12 cellular contexts compared by ENCODE assay signal in the genomic region with DNA sequence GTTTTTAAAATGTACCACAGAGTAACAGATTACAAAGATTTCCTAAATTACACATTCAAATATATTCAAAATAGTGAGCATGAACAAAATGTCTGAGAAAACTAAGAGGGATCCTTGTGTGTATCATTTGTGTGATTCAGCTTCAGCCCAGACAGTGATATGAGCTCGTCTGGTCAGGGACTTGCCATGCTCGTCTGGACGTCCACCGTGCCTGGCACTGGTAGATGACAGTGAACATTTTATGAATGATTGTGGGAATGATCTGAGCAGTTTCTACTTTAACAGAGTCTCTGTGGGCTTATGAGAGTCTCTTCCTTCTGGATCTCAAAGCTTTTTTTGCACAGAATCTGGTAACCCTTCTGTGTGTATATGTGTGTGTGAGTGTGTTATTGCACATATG. TPM values are rescaled to one million over a fixed set of nuclear protein-coding genes. Genes with fewer than 3 reads are reported as not detected.
DNase-seq lines count a peak whose midpoint lies in the region; ATAC-seq and TF ChIP-seq lines count a peak whose summit lies in the region.
"Had no signal": no experiment of that assay in that cellular context is flagged by ENCODE, and none has a peak within 500 bp of the region (broad histone marks: within the 10 kb centered on the region; RNA-seq: fewer than 3 reads in every experiment).

No MANE protein-coding gene starts in this region.

- no peak for TF ChIP-seq CTCF in WTC11 (IDR thresholded peaks at IDR 0.05)
- TF ChIP-seq CTCF in fibroblast of the aortic adventitia (IDR thresholded peaks at IDR 0.05; ENCODE audit: insufficient read depth, low read length), result no peak
- no peak for TF ChIP-seq CTCF in A673 (conservative IDR thresholded peaks at IDR 0.05; ENCODE audit: low read depth, low read length)

- no peaks in the 10 kb centered on the region for H3K27me3 Mint-ChIP-seq in WTC11 (ENCODE audit: low read depth)

- no peaks in the 10 kb centered on the region for H3K36me3 Mint-ChIP-seq in WTC11

- no TSS peak for BruUV-seq in A673 (replicated peaks; lab: Mats Ljungman, UMichigan)

- peak overlapping the region; percentile 91 for H3K27ac Mint-ChIP-seq in WTC11

- CTCF ChIA-PET in WTC11 (lab: Charles Lee), result interaction anchor here (0.8 to 5.1 kb wide), 8 partner anchors 12 to 119 kb away, joined by 3 to 44 read pairs (median 5); partner anchors contain the start of genes ANKRD2 and UBTD1
- CTCF ChIA-PET in A673 (lab: Charles Lee), result interaction anchor here (0.6 kb wide), 1 partner anchor 134 kb away, joined by 3 read pairs; no protein-coding TSS in a partner anchor

- POLR2A ChIA-PET in WTC11 (lab: Charles Lee) (interaction anchor here (1.6 kb wide), 1 partner anchor 40 kb away, joined by 3 read pairs; the partner anchor contains the start of gene UBTD1), A673 (lab: Charles Lee; ENCODE audit: low non-redundant PET) (no interaction called here)

- H3K27me3 ChIP-seq in A673 (replicated peaks; ENCODE audit: insufficient read depth, low read depth, low read length, poor library complexity), result no peaks in the 10 kb centered on the region
- H3K27me3 ChIP-seq: BLaER1 had no signal

- no peaks in the 10 kb centered on the region for H3K9me3 ChIP-seq in A673 (ENCODE audit: low read depth, low read length, poor library complexity, severe bottlenecking)
- H3K9me3 ChIP-seq: BLaER1 had no signal

- H3K4me3 Mint-ChIP-seq in WTC11, result no peak overlapping the region

- no peak overlapping the region for H3K27ac ChIP-seq in A673 (ENCODE audit: low read depth, low read length, poor library complexity, severe bottlenecking)
- H3K27ac ChIP-seq: BLaER1 had no signal

- peaks cover 28% of the 10 kb centered on the region for H3K4me1 Mint-ChIP-seq in WTC11

- no peak overlapping the region for H3K4me3 ChIP-seq in fibroblast of the aortic adventitia (ENCODE audit: low read depth, low read length)
- no peak overlapping the region for H3K4me3 ChIP-seq in A673 (ENCODE audit: low read depth, low read length, poor library complexity, severe bottlenecking)
- H3K4me3 ChIP-seq: BLaER1 had no signal

- H3K4me1 ChIP-seq in A673 (ENCODE audit: insufficient read depth, low read length, poor library complexity, severe bottlenecking), result peaks cover 18% of the 10 kb centered on the region

- intact Hi-C loops in A673 (cut with micrococcal nuclease; ENCODE audit: unreplicated experiment), result no loop called here

- no peaks in the 10 kb centered on the region for H3K9me3 Mint-ChIP-seq in WTC11

- no peak for ATAC-seq in WTC11
- no peak for ATAC-seq in HG03108 (IDR thresholded peaks at IDR 0.05; ENCODE audit: unreplicated experiment)

- H3K36me3 ChIP-seq in A673 (ENCODE audit: insufficient read depth, low read length, poor library complexity, severe bottlenecking), result no peaks in the 10 kb centered on the region
- H3K36me3 ChIP-seq: BLaER1 had no signal

- DNase-seq in EH (ENCODE audit: low read depth) (peak; percentile 63), WTC11 (ENCODE audit: low spot score) (no peak), fibroblast of the aortic adventitia (ENCODE audit: low read depth) (peak; percentile 36), renal cortical epithelial cell (ENCODE audit: low read depth) (peak; percentile 45), NCI-H2227 treated with DMSO at 0.1 percent for 48 hours (lab: John Stamatoyannopoulos, UW) (no peak), AG08395 (ENCODE audit: low spot score) (no peak), A673 (ENCODE audit: low spot score) (no peak)
- DNase-seq: activated CD4-positive, CD25-positive, alpha-beta regulatory T cell; DND-41; NCI-H187 had no signal

TF ChIP-seq in WTC11, 78 proteins besides CTCF, POLR2A, EP300 and RAD21:
- TF ChIP-seq ZNF219 (CRISPR knock-in tag; IDR thresholded peaks at IDR 0.05; ENCODE audit: borderline replicate concordance) (no peak), SP1 (CRISPR knock-in tag; conservative IDR thresholded peaks at IDR 0.05) (no peak), ZBTB21 (CRISPR knock-in tag; IDR thresholded peaks at IDR 0.05; ENCODE audit: borderline replicate concordance) (no peak), USF1 (CRISPR knock-in tag; IDR thresholded peaks at IDR 0.05) (no peak), ZNF281 (CRISPR knock-in tag; IDR thresholded peaks at IDR 0.05) (no peak), ELF4 (CRISPR knock-in tag; IDR thresholded peaks at IDR 0.05; ENCODE audit: low read depth) (no peak)
- TF ChIP-seq, protein P1, sequence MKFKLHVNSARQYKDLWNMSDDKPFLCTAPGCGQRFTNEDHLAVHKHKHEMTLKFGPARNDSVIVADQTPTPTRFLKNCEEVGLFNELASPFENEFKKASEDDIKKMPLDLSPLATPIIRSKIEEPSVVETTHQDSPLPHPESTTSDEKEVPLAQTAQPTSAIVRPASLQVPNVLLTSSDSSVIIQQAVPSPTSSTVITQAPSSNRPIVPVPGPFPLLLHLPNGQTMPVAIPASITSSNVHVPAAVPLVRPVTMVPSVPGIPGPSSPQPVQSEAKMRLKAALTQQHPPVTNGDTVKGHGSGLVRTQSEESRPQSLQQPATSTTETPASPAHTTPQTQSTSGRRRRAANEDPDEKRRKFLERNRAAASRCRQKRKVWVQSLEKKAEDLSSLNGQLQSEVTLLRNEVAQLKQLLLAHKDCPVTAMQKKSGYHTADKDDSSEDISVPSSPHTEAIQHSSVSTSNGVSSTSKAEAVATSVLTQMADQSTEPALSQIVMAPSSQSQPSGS (CRISPR knock-in tag; IDR thresholded peaks at IDR 0.05; ENCODE audit: borderline replicate concordance, low read depth), result no peak

RNA-seq across cellular contexts. Expression of gene ANKRD2, which starts 34.2 kb away (rescaled TPM):
- total RNA-seq in WTC11 (2021) (not detected in 3 replicates), fibroblast of the aortic adventitia (ENCODE audit: low replicate concordance) (0.27 and 0.57 TPM in 2 replicates), renal cortical epithelial cell (31.3 and 35.9 TPM in 2 replicates), A673 (2021) (not detected in 2 replicates)

RNA-seq across cellular contexts. Expression of gene UBTD1, which starts 39.7 kb away (rescaled TPM):
- total RNA-seq in WTC11 (2021) (29.1 to 35.7 TPM (median 31.2 TPM) in 3 replicates), fibroblast of the aortic adventitia (ENCODE audit: low replicate concordance) (22.1 and 35.2 TPM in 2 replicates), renal cortical epithelial cell (21.5 and 27.9 TPM in 2 replicates), A673 (2021) (3.1 and 4.2 TPM in 2 replicates)

RNA-seq across cellular contexts. Expression of gene MMS19, which starts 40.2 kb away (rescaled TPM):
- total RNA-seq in WTC11 (2021) (135 to 153 TPM (median 141 TPM) in 3 replicates), fibroblast of the aortic adventitia (ENCODE audit: low replicate concordance) (50.9 and 81.1 TPM in 2 replicates), renal cortical epithelial cell (67.9 and 95.0 TPM in 2 replicates), A673 (2021) (70.6 and 72.5 TPM in 2 replicates)

RNA-seq across cellular contexts. Expression of gene HOGA1, which starts 45.8 kb away (rescaled TPM):
- total RNA-seq in WTC11 (2021) (0.15 to 0.62 TPM (median 0.55 TPM) in 3 replicates), fibroblast of the aortic adventitia (ENCODE audit: low replicate concordance) (0.08 and 0.72 TPM in 2 replicates), renal cortical epithelial cell (72.3 and 121 TPM in 2 replicates), A673 (2021) (not detected in 2 replicates)

RNA-seq across cellular contexts. Expression of gene C10orf62, which starts 51.1 kb away (rescaled TPM):
- total RNA-seq in WTC11 (2021), result 0.21 to 0.34 TPM in 2 of 3 replicates, not detected in the other
- not detected in 2 replicates for total RNA-seq in fibroblast of the aortic adventitia (ENCODE audit: low replicate concordance)
- 0.35 and 3.2 TPM in 2 replicates for total RNA-seq in renal cortical epithelial cell
- not detected in 2 replicates for total RNA-seq in A673 (2021)

Comparison
In these comparisons a context has a peak if more than half of its experiments do, and no peak if none do; other contexts are left out.
1. DNase-seq: peak in EH (single experiment), fibroblast of the aortic adventitia (single experiment) and renal cortical epithelial cell (single experiment); none in WTC11 (single experiment), NCI-H2227 treated with DMSO at 0.1 percent for 48 hours (single experiment), AG08395 (single experiment) and A673 (single experiment).
2. RNA of gene ANKRD2, which starts 34.2 kb away (total RNA-seq): 31.3 to 35.9 TPM in renal cortical epithelial cell; 0.27 to 0.57 TPM in fibroblast of the aortic adventitia, not detected in WTC11 and not detected in A673; every median in the first group is over 10 times any median in the second.